Comparison of ENCODE assay signal across 20 cellular contexts in the genomic region with DNA sequence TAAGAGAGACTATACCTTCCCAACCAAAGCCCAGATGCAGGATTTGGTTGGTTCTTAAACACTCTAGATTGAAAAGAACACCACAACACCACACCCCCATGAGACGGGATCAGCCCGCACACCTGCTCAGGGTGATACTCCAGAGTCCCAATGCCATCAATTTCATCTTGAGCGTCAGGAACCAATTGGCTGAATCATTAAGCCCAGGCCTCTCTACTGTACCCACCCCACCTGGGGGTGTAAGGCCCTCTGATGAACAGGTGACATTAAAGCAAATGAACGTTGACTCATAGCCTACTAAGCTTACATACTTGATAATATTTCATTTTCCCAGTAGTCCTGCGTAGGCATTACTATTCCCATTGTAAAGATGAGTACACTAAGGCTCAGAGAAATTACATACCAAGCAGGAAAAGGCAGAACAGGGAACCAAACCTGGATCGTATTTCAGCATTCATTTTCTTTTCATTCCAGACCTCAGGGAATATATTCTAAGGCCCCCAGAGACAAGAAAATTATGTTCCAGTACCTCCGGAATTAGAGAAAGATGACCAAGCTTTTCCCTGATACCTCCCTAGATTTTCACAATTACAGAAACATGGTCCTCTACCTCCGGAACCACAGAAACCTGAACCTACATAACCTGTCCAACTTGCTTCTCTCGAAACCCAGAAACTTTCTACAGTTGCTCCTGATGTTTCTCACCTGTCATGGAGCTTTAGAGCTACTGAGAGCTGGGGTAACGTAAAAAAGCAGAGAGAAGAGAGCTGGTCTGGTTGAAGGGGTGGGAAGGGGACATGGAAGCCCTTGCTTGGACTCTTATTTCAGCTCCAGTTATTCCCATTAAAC.
"Had no signal": no experiment of that assay in that cellular context is flagged by ENCODE, and none has a peak within 500 bp of the region (broad histone marks: within the 10 kb centered on the region; RNA-seq: fewer than 3 reads in every experiment).

No MANE protein-coding gene starts in this region.

- H3K4me3 Mint-ChIP-seq: activated CD4-positive, alpha-beta T cell treated with anti-CD3 and anti-CD28 coated beads, Interleukin-2, amount 10 ng/mL, durations not matched to agents 7 days and 5 days; activated naive CD8-positive, alpha-beta T cell treated with anti-CD3 and anti-CD28 coated beads, Interleukin-2, amount 10 ng/mL, durations not matched to agents 7 days and 5 days; activated T-helper 1 cell treated with anti-CD3 and anti-CD28 coated beads, Interleukin-12 subunit alpha, Interleukin-12 subunit beta, Interleukin-2, Interleukin-4 antibody, amounts not matched to agents 30 ng/mL and 10 ng/mL and 1 ng/mL, durations not matched to agents 14 hours and 24 hours and 36 hours; brain; memory B cell; naive thymus-derived CD4-positive, alpha-beta T cell; T-cell had no signal

- H3K27me3 Mint-ChIP-seq: activated CD4-positive, alpha-beta T cell treated with anti-CD3 and anti-CD28 coated beads, Interleukin-2, amount 10 ng/mL, durations not matched to agents 7 days and 5 days; activated naive CD8-positive, alpha-beta T cell treated with anti-CD3 and anti-CD28 coated beads, Interleukin-2, amount 10 ng/mL, durations not matched to agents 7 days and 5 days; memory B cell; naive thymus-derived CD4-positive, alpha-beta T cell; T-cell had no signal

- DNase-seq: activated CD4-positive, alpha-beta T cell treated with anti-CD3 and anti-CD28 coated beads, Interleukin-2, amount 10 ng/mL, durations not matched to agents 7 days and 5 days; activated CD8-positive, alpha-beta memory T cell treated with anti-CD3 and anti-CD28 coated beads for 24 hours; activated naive CD8-positive, alpha-beta T cell treated with anti-CD3 and anti-CD28 coated beads, Interleukin-2, amount 10 ng/mL, durations not matched to agents 7 days and 5 days; cortex of kidney; effector CD4-positive, alpha-beta T cell; gastrocnemius medialis; heart left ventricle; mucosa of descending colon; naive thymus-derived CD4-positive, alpha-beta T cell; retina; stimulated activated CD4-positive, alpha-beta T cell treated with anti-CD3 and anti-CD28 coated beads, Interleukin-15, amount 100 ng/mL, for 24 hours; stimulated activated CD4-positive, alpha-beta T cell treated with anti-CD3 and anti-CD28 coated beads, Interleukin-4, amount 100 ng/mL, for 1 hour; stimulated activated naive CD4-positive, alpha-beta T cell; T-cell; T-helper 9 cell; transverse colon had no signal

- H3K36me3 ChIP-seq: gastrocnemius medialis, heart left ventricle, neutrophil, transverse colon had no signal

- H3K36me3 Mint-ChIP-seq: brain, T-cell had no signal

- H3K27me3 ChIP-seq: gastrocnemius medialis, heart left ventricle, neutrophil, transverse colon had no signal

- H3K4me1 ChIP-seq: gastrocnemius medialis had no signal

- H3K4me1 Mint-ChIP-seq: brain had no signal

- H3K4me3 ChIP-seq: gastrocnemius medialis, heart left ventricle, mucosa of descending colon, transverse colon had no signal

- H3K27ac ChIP-seq: gastrocnemius medialis, heart left ventricle, neutrophil, transverse colon had no signal

- ATAC-seq: gastrocnemius medialis; heart left ventricle; mucosa of descending colon; naive thymus-derived CD4-positive, alpha-beta T cell; T-cell had no signal

- H3K9me3 ChIP-seq: gastrocnemius medialis, mucosa of descending colon, neutrophil, transverse colon had no signal

- H3K27ac Mint-ChIP-seq: activated CD4-positive, alpha-beta T cell treated with anti-CD3 and anti-CD28 coated beads, Interleukin-2, amount 10 ng/mL, durations not matched to agents 7 days and 5 days; activated naive CD8-positive, alpha-beta T cell treated with anti-CD3 and anti-CD28 coated beads, Interleukin-2, amount 10 ng/mL, durations not matched to agents 7 days and 5 days; activated T-helper 1 cell treated with anti-CD3 and anti-CD28 coated beads, Interleukin-12 subunit alpha, Interleukin-12 subunit beta, Interleukin-2, Interleukin-4 antibody, amounts not matched to agents 30 ng/mL and 10 ng/mL and 1 ng/mL, durations not matched to agents 14 hours and 24 hours and 36 hours; brain; memory B cell had no signal
